ENCODE assay signal across 27 cellular contexts in genomic region chr14:38693423-38693822, GRCh38.
"Had no signal": no experiment of that assay in that cellular context is flagged by ENCODE, and none has a peak within 500 bp of the region (broad histone marks: within the 10 kb centered on the region; RNA-seq: fewer than 3 reads in every experiment).

No MANE protein-coding gene starts in this region.

- H3K4me1 Mint-ChIP-seq: activated CD4-positive, alpha-beta T cell treated with anti-CD3 and anti-CD28 coated beads, Interleukin-2, amount 10 ng/mL, durations not matched to agents 7 days and 5 days; activated naive CD8-positive, alpha-beta T cell treated with anti-CD3 and anti-CD28 coated beads, Interleukin-2, amount 10 ng/mL, durations not matched to agents 7 days and 5 days; central memory CD8-positive, alpha-beta T cell; stimulated activated effector memory CD8-positive, alpha-beta T cell treated with anti-CD3 and anti-CD28 coated beads, Interleukin-12 subunit alpha, Interleukin-12 subunit beta, amount 100 ng/mL, for 72 hours; stimulated activated naive CD8-positive, alpha-beta T cell treated with anti-CD3 and anti-CD28 coated beads, Interleukin-15, amount 100 ng/mL, for 72 hours had no signal

- H3K36me3 ChIP-seq: breast epithelium, colonic mucosa, esophagus muscularis mucosa, pancreas, tibial artery had no signal

- H3K36me3 Mint-ChIP-seq: activated naive CD8-positive, alpha-beta T cell treated with anti-CD3 and anti-CD28 coated beads, Interleukin-2, amount 10 ng/mL, durations not matched to agents 7 days and 5 days; natural killer cell treated with Interleukin-12 subunit alpha and Interleukin-12 subunit beta and Interleukin-15 and Interleukin-18, amount 100 ng/mL, for 72 hours; stimulated activated effector memory CD8-positive, alpha-beta T cell treated with anti-CD3 and anti-CD28 coated beads, Interleukin-12 subunit alpha, Interleukin-12 subunit beta, amount 100 ng/mL, for 72 hours had no signal

- H3K27ac Mint-ChIP-seq: activated CD4-positive, alpha-beta T cell treated with anti-CD3 and anti-CD28 coated beads, Interleukin-2, amount 10 ng/mL, durations not matched to agents 7 days and 5 days; activated CD8-positive, alpha-beta T cell treated with anti-CD3 and anti-CD28 coated beads for 36 hours; activated naive CD4-positive, alpha-beta T cell treated with anti-CD3 and anti-CD28 coated beads for 36 hours; activated naive CD8-positive, alpha-beta T cell treated with anti-CD3 and anti-CD28 coated beads, Interleukin-2, amount 10 ng/mL, durations not matched to agents 7 days and 5 days; effector memory CD8-positive, alpha-beta T cell; natural killer cell treated with Interleukin-12 subunit alpha and Interleukin-12 subunit beta and Interleukin-15 and Interleukin-18, amount 100 ng/mL, for 72 hours; stimulated activated effector memory CD8-positive, alpha-beta T cell treated with anti-CD3 and anti-CD28 coated beads, Interleukin-12 subunit alpha, Interleukin-12 subunit beta, amount 100 ng/mL, for 72 hours; stimulated activated naive CD8-positive, alpha-beta T cell treated with anti-CD3 and anti-CD28 coated beads, Interleukin-15, amount 100 ng/mL, for 72 hours had no signal

- H3K27me3 ChIP-seq: breast epithelium, colonic mucosa, dorsolateral prefrontal cortex, esophagus muscularis mucosa, pancreas, tibial artery had no signal

- H3K9me3 ChIP-seq: colonic mucosa, pancreas, tibial artery had no signal

- DNase-seq: activated CD4-positive, alpha-beta T cell treated with anti-CD3 and anti-CD28 coated beads, Interleukin-2, amount 10 ng/mL, durations not matched to agents 7 days and 5 days; activated CD4-positive, CD25-positive, alpha-beta regulatory T cell treated with anti-CD3 and anti-CD28 coated beads, Interleukin-2, amount 50 U/mL, for 72 hours; activated CD8-positive, alpha-beta T cell treated with anti-CD3 and anti-CD28 coated beads for 36 hours; activated effector memory CD4-positive, alpha-beta T cell treated with Interleukin-2 at 50 U/mL for 16 hours; activated naive CD4-positive, alpha-beta T cell treated with anti-CD3 and anti-CD28 coated beads for 36 hours; activated naive CD8-positive, alpha-beta T cell treated with anti-CD3 and anti-CD28 coated beads, Interleukin-2, amount 10 ng/mL, durations not matched to agents 7 days and 5 days; activated T-cell treated with anti-CD3 and anti-CD28 coated beads, Interleukin-2, amount 50 U/mL, for 4 hours; amniotic stem cell; colonic mucosa; dorsolateral prefrontal cortex; effector memory CD8-positive, alpha-beta T cell; hippocampal formation; left ventricle myocardium superior; mammary epithelial cell; midbrain; pancreas; right cardiac atrium; stimulated activated CD4-positive, alpha-beta T cell treated with anti-CD3 and anti-CD28 coated beads, Interleukin-1b, Interleukin-23, amount 100 ng/mL, for 48 hours; stimulated activated naive CD8-positive, alpha-beta T cell treated with anti-CD3 and anti-CD28 coated beads, Interleukin-15, amount 100 ng/mL, for 72 hours; T-helper 2 cell; tibial artery had no signal

- H3K4me3 ChIP-seq: breast epithelium, colonic mucosa, dorsolateral prefrontal cortex, esophagus muscularis mucosa, pancreas, tibial artery had no signal

- H3K4me3 Mint-ChIP-seq: activated CD4-positive, alpha-beta T cell treated with anti-CD3 and anti-CD28 coated beads, Interleukin-2, amount 10 ng/mL, durations not matched to agents 7 days and 5 days; activated CD8-positive, alpha-beta T cell treated with anti-CD3 and anti-CD28 coated beads for 36 hours; activated naive CD4-positive, alpha-beta T cell treated with anti-CD3 and anti-CD28 coated beads for 36 hours; activated naive CD8-positive, alpha-beta T cell treated with anti-CD3 and anti-CD28 coated beads, Interleukin-2, amount 10 ng/mL, durations not matched to agents 7 days and 5 days; activated T-cell treated with anti-CD3 and anti-CD28 coated beads, Interleukin-2, amount 50 U/mL, for 4 hours; central memory CD8-positive, alpha-beta T cell; effector memory CD8-positive, alpha-beta T cell; natural killer cell treated with Interleukin-12 subunit alpha and Interleukin-12 subunit beta and Interleukin-15 and Interleukin-18, amount 100 ng/mL, for 72 hours; stimulated activated effector memory CD8-positive, alpha-beta T cell treated with anti-CD3 and anti-CD28 coated beads, Interleukin-12 subunit alpha, Interleukin-12 subunit beta, amount 100 ng/mL, for 72 hours; stimulated activated naive CD8-positive, alpha-beta T cell treated with anti-CD3 and anti-CD28 coated beads, Interleukin-15, amount 100 ng/mL, for 72 hours had no signal

- H3K4me1 ChIP-seq: breast epithelium, colonic mucosa, esophagus muscularis mucosa, pancreas, tibial artery had no signal

- ATAC-seq: activated CD8-positive, alpha-beta T cell treated with anti-CD3 and anti-CD28 coated beads for 36 hours; activated T-cell treated with anti-CD3 and anti-CD28 coated beads, Interleukin-2, amount 50 U/mL, for 4 hours; effector memory CD8-positive, alpha-beta T cell; left ventricle myocardium superior; natural killer cell treated with Interleukin-12 subunit alpha and Interleukin-12 subunit beta and Interleukin-15 and Interleukin-18, amount 100 ng/mL, for 72 hours; pancreas; right cardiac atrium; stimulated activated effector memory CD8-positive, alpha-beta T cell treated with anti-CD3 and anti-CD28 coated beads, Interleukin-12 subunit alpha, Interleukin-12 subunit beta, amount 100 ng/mL, for 72 hours; stimulated activated naive CD8-positive, alpha-beta T cell treated with anti-CD3 and anti-CD28 coated beads, Interleukin-15, amount 100 ng/mL, for 72 hours had no signal

- H3K9me3 Mint-ChIP-seq: activated CD4-positive, alpha-beta T cell treated with anti-CD3 and anti-CD28 coated beads, Interleukin-2, amount 10 ng/mL, durations not matched to agents 7 days and 5 days had no signal

- H3K27me3 Mint-ChIP-seq: activated CD4-positive, alpha-beta T cell treated with anti-CD3 and anti-CD28 coated beads, Interleukin-2, amount 10 ng/mL, durations not matched to agents 7 days and 5 days; activated CD8-positive, alpha-beta T cell treated with anti-CD3 and anti-CD28 coated beads for 36 hours; central memory CD8-positive, alpha-beta T cell; effector memory CD8-positive, alpha-beta T cell; natural killer cell treated with Interleukin-12 subunit alpha and Interleukin-12 subunit beta and Interleukin-15 and Interleukin-18, amount 100 ng/mL, for 72 hours; stimulated activated naive CD8-positive, alpha-beta T cell treated with anti-CD3 and anti-CD28 coated beads, Interleukin-15, amount 100 ng/mL, for 72 hours had no signal

- FAIRE-seq: frontal cortex, pancreas had no signal

- H3K27ac ChIP-seq: breast epithelium, colonic mucosa, dorsolateral prefrontal cortex, esophagus muscularis mucosa, pancreas, tibial artery had no signal
